ENCODE assay signal across 31 cellular contexts in genomic region chr1:214127705-214128104, GRCh38.
"Had no signal": no experiment of that assay in that cellular context is flagged by ENCODE, and none has a peak within 500 bp of the region (broad histone marks: within the 10 kb centered on the region; RNA-seq: fewer than 3 reads in every experiment).

No MANE protein-coding gene starts in this region.

- H3K9me3 Mint-ChIP-seq: natural killer cell; neural progenitor cell; stimulated activated memory B cell treated with anti-CD40 and anti-IgM and Interleukin-4, amounts not matched to agents 10 μg/mL and 1 μg/mL and 100 μg/mL, for 72 hours; stimulated activated naive CD8-positive, alpha-beta T cell treated with anti-CD3 and anti-CD28 coated beads, Interleukin-15, amount 100 ng/mL, for 72 hours; type B pancreatic cell had no signal

- ATAC-seq: natural killer cell; psoas muscle; right cardiac atrium; sciatic nerve; stimulated activated memory B cell treated with anti-CD40 and anti-IgM and Interleukin-4, amounts not matched to agents 10 μg/mL and 1 μg/mL and 100 μg/mL, for 72 hours; stimulated activated naive CD8-positive, alpha-beta T cell treated with anti-CD3 and anti-CD28 coated beads, Interleukin-15, amount 100 ng/mL, for 72 hours; stimulated activated naive CD8-positive, alpha-beta T cell treated with anti-CD3 and anti-CD28 coated beads, Interleukin-15, Interleukin-2, amounts not matched to agents 100 U/mL and 50 U/mL, for 24 hours; upper lobe of right lung had no signal

- H3K4me2 ChIP-seq: neural progenitor cell, smooth muscle cell had no signal

- H3K36me3 ChIP-seq: neural progenitor cell, ovary, spleen, suprapubic skin, tibial artery, transverse colon, upper lobe of right lung, uterus had no signal

- H3K9me3 ChIP-seq: ovary, psoas muscle, spleen, suprapubic skin, testis, tibial artery, transverse colon, upper lobe of right lung, uterus had no signal

- H3K27ac Mint-ChIP-seq: natural killer cell; nephron; neural progenitor cell; progenitor cell of endocrine pancreas; stimulated activated memory B cell treated with anti-CD40 and anti-IgM and Interleukin-4, amounts not matched to agents 10 μg/mL and 1 μg/mL and 100 μg/mL, for 72 hours; stimulated activated naive CD8-positive, alpha-beta T cell treated with anti-CD3 and anti-CD28 coated beads, Interleukin-15, amount 100 ng/mL, for 72 hours; type B pancreatic cell had no signal

- H3K4me1 ChIP-seq: parathyroid adenoma, psoas muscle, testis, tibial artery, uterus had no signal

- H3K27me3 ChIP-seq: neural progenitor cell, ovary, suprapubic skin, testis, tibial artery, transverse colon, upper lobe of right lung, uterus had no signal

- H3K27me3 Mint-ChIP-seq: type B pancreatic cell had no signal

- H3K79me2 ChIP-seq: parathyroid adenoma had no signal

- H3K9ac ChIP-seq: neural progenitor cell, parathyroid adenoma had no signal

- DNase-seq: natural killer cell; occipital lobe; ovary; posterior cingulate gyrus; psoas muscle; right cardiac atrium; spleen; stimulated activated CD4-positive, alpha-beta T cell treated with anti-CD3 and anti-CD28 coated beads, Interleukin-12 subunit alpha, Interleukin-12 subunit beta, amount 100 ng/mL, for 4 hours; stimulated activated CD4-positive, alpha-beta T cell treated with anti-CD3 and anti-CD28 coated beads, Interleukin-1b, Interleukin-23, amount 100 ng/mL, for 48 hours; stimulated activated CD4-positive, alpha-beta T cell treated with anti-CD3 and anti-CD28 coated beads, Interleukin-4, amount 100 ng/mL, for 1 hour; stimulated activated CD4-positive, alpha-beta T cell treated with anti-CD3 and anti-CD28 coated beads, Interleukin-4, amount 100 ng/mL, for 4 hours; stimulated activated CD8-positive, alpha-beta memory T cell treated with anti-CD3 and anti-CD28 coated beads, Interleukin-4, amount 100 ng/mL, for 48 hours; stimulated activated naive CD4-positive, alpha-beta T cell; stimulated activated naive CD8-positive, alpha-beta T cell treated with anti-CD3 and anti-CD28 coated beads, Interleukin-15, amount 100 ng/mL, for 72 hours; stimulated activated naive CD8-positive, alpha-beta T cell treated with anti-CD3 and anti-CD28 coated beads, Interleukin-15, Interleukin-2, amounts not matched to agents 100 U/mL and 50 U/mL, for 24 hours; substantia nigra; testis; tibial artery; transverse colon; upper lobe of right lung; uterus had no signal

- H3K27ac ChIP-seq: neural progenitor cell, ovary, parathyroid adenoma, psoas muscle, skin epidermis, spleen, suprapubic skin, testis, tibial artery, transverse colon, upper lobe of right lung, uterus had no signal

- H3K4me3 Mint-ChIP-seq: natural killer cell; nephron; neural progenitor cell; stimulated activated memory B cell treated with anti-CD40 and anti-IgM and Interleukin-4, amounts not matched to agents 10 μg/mL and 1 μg/mL and 100 μg/mL, for 72 hours; stimulated activated naive CD8-positive, alpha-beta T cell treated with anti-CD3 and anti-CD28 coated beads, Interleukin-15, amount 100 ng/mL, for 72 hours; type B pancreatic cell had no signal

- H3K4me3 ChIP-seq: neural progenitor cell, ovary, psoas muscle, skin epidermis, smooth muscle cell, spleen, suprapubic skin, testis, tibial artery, transverse colon, upper lobe of right lung, uterus had no signal

- H3K4me1 Mint-ChIP-seq: natural killer cell; stimulated activated memory B cell treated with anti-CD40 and anti-IgM and Interleukin-4, amounts not matched to agents 10 μg/mL and 1 μg/mL and 100 μg/mL, for 72 hours; stimulated activated naive CD8-positive, alpha-beta T cell treated with anti-CD3 and anti-CD28 coated beads, Interleukin-15, amount 100 ng/mL, for 72 hours had no signal

- H2AFZ ChIP-seq: neural progenitor cell, parathyroid adenoma had no signal

- H3K36me3 Mint-ChIP-seq: natural killer cell; neural progenitor cell; stimulated activated memory B cell treated with anti-CD40 and anti-IgM and Interleukin-4, amounts not matched to agents 10 μg/mL and 1 μg/mL and 100 μg/mL, for 72 hours; type B pancreatic cell had no signal
